ENCODE assay signal across 20 cellular contexts in genomic region chr1:85606414-85606800, GRCh38. TPM values are rescaled to one million over a fixed set of nuclear protein-coding genes. Genes with fewer than 3 reads are reported as not detected.
DNase-seq lines count a peak whose midpoint lies in the region; ATAC-seq and TF ChIP-seq lines count a peak whose summit lies in the region.
"Had no signal": no experiment of that assay in that cellular context is flagged by ENCODE, and none has a peak within 500 bp of the region (broad histone marks: within the 10 kb centered on the region; RNA-seq: fewer than 3 reads in every experiment).

No MANE protein-coding gene starts in this region.

- H3K4me3 Mint-ChIP-seq in nephron (no peak overlapping the region), immature natural killer cell (no peak overlapping the region)
- no peak overlapping the region for H3K4me3 Mint-ChIP-seq in stimulated activated naive B cell treated with anti-CD40 and anti-IgM and Interleukin-4, amounts not matched to agents 10 μg/mL and 1 μg/mL and 100 μg/mL, for 72 hours
- H3K4me3 Mint-ChIP-seq: activated T-helper 17 cell treated with anti-CD3 and anti-CD28 coated beads, Interleukin-2, amount 50 U/mL, for 72 hours had no signal

- ATAC-seq in stimulated activated naive B cell treated with anti-CD40 and anti-IgM and Interleukin-4, amounts not matched to agents 10 μg/mL and 1 μg/mL and 100 μg/mL, for 72 hours (replicated peaks) = no peak
- no peak for ATAC-seq in HG02852 (IDR thresholded peaks at IDR 0.05; ENCODE audit: unreplicated experiment)
- ATAC-seq: activated T-helper 17 cell treated with anti-CD3 and anti-CD28 coated beads, Interleukin-2, amount 50 U/mL, for 72 hours; gastroesophageal sphincter; GM12878 had no signal

- H3K4me3 ChIP-seq in choroid plexus epithelial cell (ENCODE audit: low read depth, low read length) = no peak overlapping the region
- H3K4me3 ChIP-seq: gastroesophageal sphincter, GM12878, right atrium auricular region had no signal

- H3K9me3 Mint-ChIP-seq in nephron = no peaks in the 10 kb centered on the region
- no peaks in the 10 kb centered on the region for H3K9me3 Mint-ChIP-seq in stimulated activated naive B cell treated with anti-CD40 and anti-IgM and Interleukin-4, amounts not matched to agents 10 μg/mL and 1 μg/mL and 100 μg/mL, for 72 hours
- peaks cover 0 to 2% (median 0%) of the 10 kb centered on the region in 6 donors for H3K9me3 Mint-ChIP-seq in immature natural killer cell
- H3K9me3 Mint-ChIP-seq: activated T-helper 17 cell treated with anti-CD3 and anti-CD28 coated beads, Interleukin-2, amount 50 U/mL, for 72 hours had no signal

- TF ChIP-seq CTCF in choroid plexus epithelial cell (conservative IDR thresholded peaks at IDR 0.05; ENCODE audit: low read depth, low read length) = no peak
- TF ChIP-seq CTCF in nephron (IDR thresholded peaks at IDR 0.05; ENCODE audit: unreplicated experiment in 3 of 3) = no peak

- no peaks in the 10 kb centered on the region for H3K36me3 Mint-ChIP-seq in nephron (ENCODE audit: low read depth)
- H3K36me3 Mint-ChIP-seq in stimulated activated naive B cell treated with anti-CD40 and anti-IgM and Interleukin-4, amounts not matched to agents 10 μg/mL and 1 μg/mL and 100 μg/mL, for 72 hours = peaks cover 5 to 8% of the 10 kb centered on the region in 2 donors
- H3K36me3 Mint-ChIP-seq in immature natural killer cell = no peaks in the 10 kb centered on the region

- H3K27ac Mint-ChIP-seq in nephron (peak overlapping the region; percentile 35 to 80 (median 54)), immature natural killer cell (no peak overlapping the region)
- H3K27ac Mint-ChIP-seq in stimulated activated naive B cell treated with anti-CD40 and anti-IgM and Interleukin-4, amounts not matched to agents 10 μg/mL and 1 μg/mL and 100 μg/mL, for 72 hours = no peak overlapping the region
- H3K27ac Mint-ChIP-seq: activated T-helper 17 cell treated with anti-CD3 and anti-CD28 coated beads, Interleukin-2, amount 50 U/mL, for 72 hours had no signal

- DNase-seq in ELR (ENCODE audit: low read depth) = peak; percentile 69
- peak; percentile 16 for DNase-seq in NCI-H226
- peak; percentile 68 for DNase-seq in choroid plexus epithelial cell (ENCODE audit: low read depth)
- no peak for DNase-seq in stimulated activated naive B cell treated with anti-CD40 and anti-IgM and Interleukin-4, amounts not matched to agents 10 μg/mL and 1 μg/mL and 100 μg/mL, for 72 hours
- no peak for DNase-seq in immature natural killer cell
- no peak for DNase-seq in NCI-H510A (lab: John Stamatoyannopoulos, UW)
- DNase-seq: activated CD4-positive, alpha-beta T cell treated with anti-CD3 and anti-CD28 coated beads, Interleukin-2, amount 50 U/mL, for 48 hours; aorta; DND-41; KG1; NCI-H187; NCI-H774; Right ventricle myocardium superior; stimulated activated CD4-positive, alpha-beta T cell treated with anti-CD3 and anti-CD28 coated beads, Interleukin-2, amount 100 ng/mL, for 48 hours had no signal

- H3K4me1 Mint-ChIP-seq in nephron (peaks cover 8% of the 10 kb centered on the region), immature natural killer cell (no peaks in the 10 kb centered on the region)
- no peaks in the 10 kb centered on the region for H3K4me1 Mint-ChIP-seq in stimulated activated naive B cell treated with anti-CD40 and anti-IgM and Interleukin-4, amounts not matched to agents 10 μg/mL and 1 μg/mL and 100 μg/mL, for 72 hours
- H3K4me1 Mint-ChIP-seq: activated T-helper 17 cell treated with anti-CD3 and anti-CD28 coated beads, Interleukin-2, amount 50 U/mL, for 72 hours had no signal

- peaks cover 3% of the 10 kb centered on the region for H3K27me3 Mint-ChIP-seq in nephron (ENCODE audit: low read depth)
- no peaks in the 10 kb centered on the region for H3K27me3 Mint-ChIP-seq in stimulated activated naive B cell treated with anti-CD40 and anti-IgM and Interleukin-4, amounts not matched to agents 10 μg/mL and 1 μg/mL and 100 μg/mL, for 72 hours
- H3K27me3 Mint-ChIP-seq in immature natural killer cell (ENCODE audit: low read depth in 3 of 3) = peaks cover 2 to 4% (median 3%) of the 10 kb centered on the region in 3 donors
- H3K27me3 Mint-ChIP-seq: activated T-helper 17 cell treated with anti-CD3 and anti-CD28 coated beads, Interleukin-2, amount 50 U/mL, for 72 hours had no signal

RNA-seq across cellular contexts. Expression of gene CCN1, which starts 25.8 kb away (rescaled TPM):
- not detected for polyA plus RNA-seq in immature natural killer cell

Comparison
In these comparisons a context has a peak if more than half of its experiments do, and no peak if none do; other contexts are left out.
1. DNase-seq: peak in ELR (single experiment), NCI-H226 (single experiment) and choroid plexus epithelial cell (single experiment); none in stimulated activated naive B cell treated with anti-CD40 and anti-IgM and Interleukin-4, amounts not matched to agents 10 μg/mL and 1 μg/mL and 100 μg/mL, for 72 hours (single experiment), immature natural killer cell (0 of 3) and NCI-H510A (single experiment).
2. H3K27ac Mint-ChIP-seq: peak in nephron (3 of 3); none in stimulated activated naive B cell treated with anti-CD40 and anti-IgM and Interleukin-4, amounts not matched to agents 10 μg/mL and 1 μg/mL and 100 μg/mL, for 72 hours (single experiment) and immature natural killer cell (0 of 6).